In genomic region chr11:117989351-117990102, GRCh38 we compare ENCODE assay signal across 10 cellular contexts. TPM values are rescaled to one million over a fixed set of nuclear protein-coding genes. Genes with fewer than 3 reads are reported as not detected.
DNase-seq lines count a peak whose midpoint lies in the region; ATAC-seq and TF ChIP-seq lines count a peak whose summit lies in the region.
"Had no signal": no experiment of that assay in that cellular context is flagged by ENCODE, and none has a peak within 500 bp of the region (broad histone marks: within the 10 kb centered on the region; RNA-seq: fewer than 3 reads in every experiment).

No MANE protein-coding gene starts in this region.

- H3K4ac ChIP-seq in H9 (ENCODE audit: low read depth, low read length) = no peak overlapping the region

- H4K8ac ChIP-seq in H9 (replicated peaks; ENCODE audit: insufficient read length, low read depth, low read length) = no peak overlapping the region

- H2AK5ac ChIP-seq in H9 (ENCODE audit: insufficient read length, low read length) = no peak overlapping the region

- H3K9me3 Mint-ChIP-seq in stimulated activated naive CD8-positive, alpha-beta T cell treated with anti-CD3 and anti-CD28 coated beads, Interleukin-15, Interleukin-2, amounts not matched to agents 100 ng/mL and 50 ng/mL, for 24 hours = no peaks in the 10 kb centered on the region
- no peaks in the 10 kb centered on the region for H3K9me3 Mint-ChIP-seq in dendritic cell treated with granulocyte-macrophage colony-stimulating factor and Interleukin-4, amounts not matched to agents 40 ng/mL and 50 ng/mL, for 4 days
- peaks cover 0 to 1% (median 0%) of the 10 kb centered on the region in 11 donors for H3K9me3 Mint-ChIP-seq in naive thymus-derived CD4-positive, alpha-beta T cell
- H3K9me3 Mint-ChIP-seq in H9 = no peaks in the 10 kb centered on the region

- no CpG with 5 or more reads among the region's 13 CpGs for WGBS in H9 (ENCODE audit: extremely low coverage, insufficient read length, low lambda C conversion rate)

- H4K5ac ChIP-seq in H9 (ENCODE audit: insufficient read length, low read depth, low read length) = no peak overlapping the region

- peaks cover 3% of the 10 kb centered on the region for H3K23me2 ChIP-seq in H9 (ENCODE audit: insufficient read length, low read depth, low read length, poor library complexity, severe bottlenecking)

- peaks cover 78% of the 10 kb centered on the region for H3K36me3 Mint-ChIP-seq in stimulated activated naive CD8-positive, alpha-beta T cell treated with anti-CD3 and anti-CD28 coated beads, Interleukin-15, Interleukin-2, amounts not matched to agents 100 ng/mL and 50 ng/mL, for 24 hours (ENCODE audit: low read depth)
- peaks cover 97% of the 10 kb centered on the region for H3K36me3 Mint-ChIP-seq in dendritic cell treated with granulocyte-macrophage colony-stimulating factor and Interleukin-4, amounts not matched to agents 40 ng/mL and 50 ng/mL, for 4 days (ENCODE audit: low read depth)
- H3K36me3 Mint-ChIP-seq in naive thymus-derived CD4-positive, alpha-beta T cell = peaks cover 22 to 78% (median 52%) of the 10 kb centered on the region in 5 donors
- no peaks in the 10 kb centered on the region; a peak in 1 of 7 replicates for H3K36me3 Mint-ChIP-seq in H9 (ENCODE audit: insufficient read depth in 1 of 3, low read depth in 3 of 3)

- peaks cover 90% of the 10 kb centered on the region for H3K4me1 Mint-ChIP-seq in stimulated activated naive CD8-positive, alpha-beta T cell treated with anti-CD3 and anti-CD28 coated beads, Interleukin-15, Interleukin-2, amounts not matched to agents 100 ng/mL and 50 ng/mL, for 24 hours (ENCODE audit: low read depth)
- peaks cover 57% of the 10 kb centered on the region for H3K4me1 Mint-ChIP-seq in dendritic cell treated with granulocyte-macrophage colony-stimulating factor and Interleukin-4, amounts not matched to agents 40 ng/mL and 50 ng/mL, for 4 days (ENCODE audit: low read depth)
- peaks cover 57 to 88% (median 76%) of the 10 kb centered on the region in 7 donors for H3K4me1 Mint-ChIP-seq in naive thymus-derived CD4-positive, alpha-beta T cell
- peaks cover 8 to 20% of the 10 kb centered on the region in 2 experiments for H3K4me1 Mint-ChIP-seq in H9

- peak overlapping the region; percentile 21 for H3K27ac Mint-ChIP-seq in stimulated activated naive CD8-positive, alpha-beta T cell treated with anti-CD3 and anti-CD28 coated beads, Interleukin-15, Interleukin-2, amounts not matched to agents 100 ng/mL and 50 ng/mL, for 24 hours
- peak overlapping the region; percentile 99 for H3K27ac Mint-ChIP-seq in dendritic cell treated with granulocyte-macrophage colony-stimulating factor and Interleukin-4, amounts not matched to agents 40 ng/mL and 50 ng/mL, for 4 days
- peak overlapping the region; percentile 62 to 94 (median 88) for H3K27ac Mint-ChIP-seq in naive thymus-derived CD4-positive, alpha-beta T cell
- H3K27ac Mint-ChIP-seq in H9 = no peak overlapping the region; a peak in 1 of 7 replicates

- H4K20me1 ChIP-seq in H9 (ENCODE audit: control insufficient read depth, insufficient read depth, insufficient read length) = no peaks in the 10 kb centered on the region

- intact Hi-C loops in dendritic cell treated with granulocyte-macrophage colony-stimulating factor and Interleukin-4, amounts not matched to agents 40 ng/mL and 50 ng/mL, for 4 days (cut with micrococcal nuclease) = loop anchor here (2.0 to 5.0 kb wide), 3 partner anchors 13 to 63 kb away; no protein-coding TSS in a partner anchor
- intact Hi-C loops in naive thymus-derived CD4-positive, alpha-beta T cell (cut with micrococcal nuclease) = loop anchor here (5.0 kb wide), 3 partner anchors 33 to 583 kb away; partner anchors contain the start of genes ARCN1 (in 1 of the 2), CD3D (in 1 of the 2) and CD3G (in 1 of the 2)

- H3K4me2 ChIP-seq in H9 (ENCODE audit: insufficient read depth, insufficient read length, low read length) = no peak overlapping the region

- peak overlapping the region; percentile 33 for H3K27ac ChIP-seq in naive thymus-derived CD4-positive, alpha-beta T cell (ENCODE audit: low read depth, low read length)
- no peak overlapping the region for H3K27ac ChIP-seq in H9 (ENCODE audit: insufficient read length, low read depth, low read length)

- no peak overlapping the region for H3K9ac ChIP-seq in H9 (ENCODE audit: extremely low read depth, insufficient read length, low read length)

- no peaks in the 10 kb centered on the region for H3K27me3 Mint-ChIP-seq in stimulated activated naive CD8-positive, alpha-beta T cell treated with anti-CD3 and anti-CD28 coated beads, Interleukin-15, Interleukin-2, amounts not matched to agents 100 ng/mL and 50 ng/mL, for 24 hours
- no peaks in the 10 kb centered on the region for H3K27me3 Mint-ChIP-seq in dendritic cell treated with granulocyte-macrophage colony-stimulating factor and Interleukin-4, amounts not matched to agents 40 ng/mL and 50 ng/mL, for 4 days
- no peaks in the 10 kb centered on the region for H3K27me3 Mint-ChIP-seq in naive thymus-derived CD4-positive, alpha-beta T cell
- H3K27me3 Mint-ChIP-seq in H9 (ENCODE audit: low read depth) = peaks cover 56% of the 10 kb centered on the region

- H3K79me1 ChIP-seq in H9 (ENCODE audit: insufficient read depth, low read depth, low read length, poor library complexity, severe bottlenecking) = no peaks in the 10 kb centered on the region

- ATAC-seq in stimulated activated naive CD8-positive, alpha-beta T cell treated with anti-CD3 and anti-CD28 coated beads, Interleukin-15, Interleukin-2, amounts not matched to agents 100 U/mL and 50 U/mL, for 24 hours = no peak
- ATAC-seq in naive thymus-derived CD4-positive, alpha-beta T cell = no peak

- H3K23ac ChIP-seq in H9 (ENCODE audit: insufficient read length, low read depth, low read length) = no peak overlapping the region

- peaks cover 41 to 65% (median 64%) of the 10 kb centered on the region in 3 experiments for H3K36me3 ChIP-seq in naive thymus-derived CD4-positive, alpha-beta T cell (ENCODE audit: control insufficient read depth in 2 of 3, insufficient read depth in 3 of 3, low read length in 3 of 3)

- no peak for DNase-seq in stimulated activated naive CD8-positive, alpha-beta T cell treated with anti-CD3 and anti-CD28 coated beads, Interleukin-15, Interleukin-2, amounts not matched to agents 100 U/mL and 50 U/mL, for 24 hours
- no peak for DNase-seq in naive thymus-derived CD4-positive, alpha-beta T cell
- no peak for DNase-seq in NCI-H2196 (lab: John Stamatoyannopoulos, UW; ENCODE audit: unreplicated experiment)
- DNase-seq in kidney tubule cell (ENCODE audit: low spot score) = no peak
- no peak for DNase-seq in GM20000 (ENCODE audit: low spot score)
- DNase-seq in H9 = no peak
- DNase-seq: KG1, NCI-H2171 treated with DMSO at 0.1 percent for 48 hours had no signal

- H3K9me3 ChIP-seq in naive thymus-derived CD4-positive, alpha-beta T cell (ENCODE audit: control insufficient read depth in 2 of 3, low read length in 3 of 3) = no peaks in the 10 kb centered on the region
- peaks cover 4% of the 10 kb centered on the region for H3K9me3 ChIP-seq in H9 (ENCODE audit: control insufficient read depth, low read depth, low read length)

- H3K4me3 Mint-ChIP-seq in stimulated activated naive CD8-positive, alpha-beta T cell treated with anti-CD3 and anti-CD28 coated beads, Interleukin-15, Interleukin-2, amounts not matched to agents 100 ng/mL and 50 ng/mL, for 24 hours = peak overlapping the region; percentile 87
- H3K4me3 Mint-ChIP-seq in dendritic cell treated with granulocyte-macrophage colony-stimulating factor and Interleukin-4, amounts not matched to agents 40 ng/mL and 50 ng/mL, for 4 days = peak overlapping the region; percentile 90
- peak overlapping the region; percentile 84 to 97 (median 91) for H3K4me3 Mint-ChIP-seq in naive thymus-derived CD4-positive, alpha-beta T cell
- no peak overlapping the region for H3K4me3 Mint-ChIP-seq in H9

- no peak overlapping the region for H2BK5ac ChIP-seq in H9 (ENCODE audit: insufficient read length, low read length)

- H3K79me2 ChIP-seq in H9 (ENCODE audit: insufficient read depth, low read length) = no peaks in the 10 kb centered on the region

- H2BK15ac ChIP-seq in H9 (ENCODE audit: low read depth, low read length) = no peak overlapping the region

- H3K56ac ChIP-seq in H9 (ENCODE audit: insufficient read length, low read depth, low read length) = no peak overlapping the region

- no peak overlapping the region for H2BK120ac ChIP-seq in H9 (ENCODE audit: low read depth, low read length, poor library complexity, severe bottlenecking)

- H2BK20ac ChIP-seq in H9 (ENCODE audit: low read depth, low read length, poor library complexity, severe bottlenecking) = no peak overlapping the region

- no peak overlapping the region for H3T11ph ChIP-seq in H9 (ENCODE audit: low read length)

- no peaks in the 10 kb centered on the region for H3K27me3 ChIP-seq in naive thymus-derived CD4-positive, alpha-beta T cell (ENCODE audit: control insufficient read depth in 2 of 2, insufficient read depth in 2 of 2, low read length in 2 of 2)
- H3K27me3 ChIP-seq in H9 (ENCODE audit: insufficient read depth, low read length) = peaks cover 14% of the 10 kb centered on the region; the same call in 1 of the 2 replicates

- CTCF ChIA-PET in naive thymus-derived CD4-positive, alpha-beta T cell (lab: Charles Lee) = interaction anchor here (0.6 to 6.1 kb wide), 5 partner anchors 11 to 167 kb away, joined by 3 to 70 read pairs (median 5); no protein-coding TSS in a partner anchor

- no peak overlapping the region for H3K14ac ChIP-seq in H9 (ENCODE audit: insufficient read depth, low read length)

- peak overlapping the region; percentile 97 for H3K4me3 ChIP-seq in naive thymus-derived CD4-positive, alpha-beta T cell (ENCODE audit: low read length)

- no peak overlapping the region for H4K91ac ChIP-seq in H9 (ENCODE audit: insufficient read length, low read depth, low read length)

- POLR2A ChIA-PET in naive thymus-derived CD4-positive, alpha-beta T cell (lab: Charles Lee) = interaction anchor here (1.2 to 16.0 kb wide), 7 partner anchors 9 to 63 kb away, joined by 3 to 302 read pairs (median 47); no protein-coding TSS in a partner anchor

- TF ChIP-seq CTCF in GM20000 (IDR thresholded peaks at IDR 0.05; ENCODE audit: extremely low read depth, missing control alignments) = no peak
- no peak for TF ChIP-seq CTCF in H9 (conservative IDR thresholded peaks at IDR 0.05)

- H3K18ac ChIP-seq in H9 (ENCODE audit: insufficient read length, low read depth, low read length) = no peak overlapping the region

- no peak overlapping the region for H2AFZ ChIP-seq in H9 (ENCODE audit: low read length)

- peaks cover 57 to 73% of the 10 kb centered on the region in 2 donors for H3K4me1 ChIP-seq in naive thymus-derived CD4-positive, alpha-beta T cell (ENCODE audit: control insufficient read depth in 2 of 2, insufficient read depth in 2 of 2, low read length in 2 of 2)
- H3K4me1 ChIP-seq in H9 (ENCODE audit: insufficient read depth, low read length) = no peaks in the 10 kb centered on the region; the same call in 1 of the 2 replicates

- no peak overlapping the region for H2BK12ac ChIP-seq in H9 (ENCODE audit: insufficient read length, low read depth, low read length)

RNA-seq across cellular contexts. Expression of gene IL10RA, which starts 3.3 kb away (rescaled TPM):
- 100 to 1,000 TPM; 154 to 300 (median 184) TPM for total RNA-seq in naive thymus-derived CD4-positive, alpha-beta T cell
- 100 to 1,000 TPM in 1 of 2 donors, 10 to 100 TPM in 1; 85.2 to 163 TPM for polyA plus RNA-seq in naive thymus-derived CD4-positive, alpha-beta T cell
- total RNA-seq in H9 (2021) = not detected in 2 replicates

Comparison
In these comparisons a context has a peak if more than half of its experiments do, and no peak if none do; other contexts are left out.
1. H3K27ac Mint-ChIP-seq: peak in stimulated activated naive CD8-positive, alpha-beta T cell treated with anti-CD3 and anti-CD28 coated beads, Interleukin-15, Interleukin-2, amounts not matched to agents 100 ng/mL and 50 ng/mL, for 24 hours (single experiment), dendritic cell treated with granulocyte-macrophage colony-stimulating factor and Interleukin-4, amounts not matched to agents 40 ng/mL and 50 ng/mL, for 4 days (single experiment) and naive thymus-derived CD4-positive, alpha-beta T cell (9 of 9); none in H9 (0 of 3).
2. H3K4me3 Mint-ChIP-seq: peak in stimulated activated naive CD8-positive, alpha-beta T cell treated with anti-CD3 and anti-CD28 coated beads, Interleukin-15, Interleukin-2, amounts not matched to agents 100 ng/mL and 50 ng/mL, for 24 hours (single experiment), dendritic cell treated with granulocyte-macrophage colony-stimulating factor and Interleukin-4, amounts not matched to agents 40 ng/mL and 50 ng/mL, for 4 days (single experiment) and naive thymus-derived CD4-positive, alpha-beta T cell (10 of 10); none in H9 (0 of 2).
3. RNA of gene IL10RA, which starts 3.3 kb away (total RNA-seq): 154 to 300 TPM in naive thymus-derived CD4-positive, alpha-beta T cell; not detected in H9; every median in the first group is over 100 times any median in the second.